Comparison of ENCODE assay signal across 1 cellular context in the genomic region with DNA sequence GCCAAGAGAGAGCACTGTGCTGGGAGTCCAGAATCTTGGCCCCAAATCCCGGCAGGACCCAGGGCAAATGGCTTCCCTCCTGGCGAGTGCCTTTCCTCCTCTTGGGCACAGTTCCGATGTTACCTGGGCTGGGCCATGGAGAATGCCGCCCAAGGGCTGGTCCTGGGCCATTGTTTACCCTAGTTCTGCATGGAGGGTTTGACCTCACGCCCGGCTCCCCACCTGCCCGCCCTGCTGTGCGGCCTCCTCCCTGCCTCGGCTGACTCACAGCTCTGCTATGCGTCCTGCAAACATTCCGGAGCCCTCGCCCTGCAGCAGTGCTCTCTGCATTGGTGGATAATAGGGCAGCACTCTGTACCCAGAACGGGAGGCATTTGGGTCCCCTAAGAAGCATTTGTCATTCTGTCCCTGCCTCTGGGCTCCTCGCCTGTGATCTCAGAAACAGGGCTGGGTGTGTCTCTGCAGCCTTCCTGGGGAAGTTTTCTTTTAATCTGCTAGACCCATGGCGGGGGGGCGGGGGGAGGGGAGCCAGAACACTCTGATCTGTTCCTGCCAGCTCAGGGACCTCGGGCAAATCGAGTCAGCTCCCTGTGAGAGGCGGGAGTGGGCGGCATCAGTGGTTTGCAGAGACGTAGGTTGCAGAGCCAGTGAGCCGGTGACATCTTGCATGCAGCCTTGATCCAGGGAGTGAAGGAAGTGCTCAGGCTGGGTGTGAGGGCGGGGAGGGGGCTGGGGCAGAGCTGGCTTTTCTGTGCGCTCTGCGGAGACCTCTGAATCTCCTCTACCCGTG.
TF ChIP-seq lines count a peak whose summit lies in the region.

No MANE protein-coding gene starts in this region.

TF ChIP-seq in HepG2, 621 proteins besides CTCF, POLR2A, EP300 and RAD21 (continued from another document and continues in another):
- TF ChIP-seq ZBTB33 (CRISPR knock-in tag; IDR thresholded peaks at IDR 0.05) (peak; percentile 50; the same call in 1 of the 2 replicates), ZNF432 (CRISPR knock-in tag; IDR thresholded peaks at IDR 0.05; ENCODE audit: borderline replicate concordance) (no peak), RBM39 (IDR thresholded peaks at IDR 0.05; ENCODE audit: low read depth, low read length, poor library complexity, severe bottlenecking) (no peak), ZFP1 (CRISPR knock-in tag; IDR thresholded peaks at IDR 0.05) (peak; percentile 56; the same call in 1 of the 2 replicates), ZNF678 (CRISPR knock-in tag; IDR thresholded peaks at IDR 0.05) (no peak), ZSCAN9 (CRISPR knock-in tag; IDR thresholded peaks at IDR 0.05; ENCODE audit: borderline replicate concordance) (peak; percentile 28; the same call in 1 of the 2 replicates), ZNF331 (CRISPR knock-in tag; IDR thresholded peaks at IDR 0.05) (peak; percentile 83), ZNF562 (CRISPR knock-in tag; IDR thresholded peaks at IDR 0.05; ENCODE audit: borderline replicate concordance) (no peak), ZBTB20 (CRISPR knock-in tag; IDR thresholded peaks at IDR 0.05; ENCODE audit: borderline replicate concordance, low read depth) (no peak), TBX2 (CRISPR knock-in tag; IDR thresholded peaks at IDR 0.05; ENCODE audit: borderline replicate concordance) (peak; percentile 65; the same call in 1 of the 2 replicates), NCOA1 (CRISPR knock-in tag; IDR thresholded peaks at IDR 0.05) (no peak), MXI1 (IDR thresholded peaks at IDR 0.05; ENCODE audit: borderline replicate concordance, low read depth, low read length) (0 out of 3 replicates have a peak, but pooled peaks have one; percentile 13), MAF1 (CRISPR knock-in tag; IDR thresholded peaks at IDR 0.05; ENCODE audit: borderline replicate concordance) (no peak), CBX1 (IDR thresholded peaks at IDR 0.05; ENCODE audit: low read depth) (no peak), LCORL (IDR thresholded peaks at IDR 0.05) (no peak), LCORL (CRISPR knock-in tag; IDR thresholded peaks at IDR 0.05) (peak; percentile 98), HOXA5 (CRISPR knock-in tag; IDR thresholded peaks at IDR 0.05) (no peak), ZGPAT (CRISPR knock-in tag; IDR thresholded peaks at IDR 0.05) (peak; percentile 49; the same call in 1 of the 2 replicates), HES4 (CRISPR knock-in tag; IDR thresholded peaks at IDR 0.05; ENCODE audit: borderline replicate concordance) (no peak), ZNF24 (IDR thresholded peaks at IDR 0.05) (no peak), MIXL1 (CRISPR knock-in tag; IDR thresholded peaks at IDR 0.05) (no peak), JUND (CRISPR knock-in tag; IDR thresholded peaks at IDR 0.05) (peak; percentile 100), KAT8 (CRISPR knock-in tag; IDR thresholded peaks at IDR 0.05) (peak; percentile 61; the same call in 1 of the 2 replicates), ZNF367 (CRISPR knock-in tag; IDR thresholded peaks at IDR 0.05; ENCODE audit: borderline replicate concordance) (no peak), ZFP62 (CRISPR knock-in tag; IDR thresholded peaks at IDR 0.05) (no peak), RFX1 (IDR thresholded peaks at IDR 0.05) (no peak), ZNF263 (CRISPR knock-in tag; IDR thresholded peaks at IDR 0.05) (peak; percentile 94), ZNF687 (CRISPR knock-in tag; IDR thresholded peaks at IDR 0.05) (peak; percentile 74), LRRFIP1 (CRISPR knock-in tag; conservative IDR thresholded peaks at IDR 0.05) (no peak), KLF11 (CRISPR knock-in tag; IDR thresholded peaks at IDR 0.05) (0 out of 2 replicates have a peak, but pooled peaks have one; percentile 33), ZNF225 (CRISPR knock-in tag; IDR thresholded peaks at IDR 0.05) (no peak), TAF15 (IDR thresholded peaks at IDR 0.05; ENCODE audit: low read depth, low read length, poor library complexity, severe bottlenecking) (no peak)
- TF ChIP-seq, protein P1, sequence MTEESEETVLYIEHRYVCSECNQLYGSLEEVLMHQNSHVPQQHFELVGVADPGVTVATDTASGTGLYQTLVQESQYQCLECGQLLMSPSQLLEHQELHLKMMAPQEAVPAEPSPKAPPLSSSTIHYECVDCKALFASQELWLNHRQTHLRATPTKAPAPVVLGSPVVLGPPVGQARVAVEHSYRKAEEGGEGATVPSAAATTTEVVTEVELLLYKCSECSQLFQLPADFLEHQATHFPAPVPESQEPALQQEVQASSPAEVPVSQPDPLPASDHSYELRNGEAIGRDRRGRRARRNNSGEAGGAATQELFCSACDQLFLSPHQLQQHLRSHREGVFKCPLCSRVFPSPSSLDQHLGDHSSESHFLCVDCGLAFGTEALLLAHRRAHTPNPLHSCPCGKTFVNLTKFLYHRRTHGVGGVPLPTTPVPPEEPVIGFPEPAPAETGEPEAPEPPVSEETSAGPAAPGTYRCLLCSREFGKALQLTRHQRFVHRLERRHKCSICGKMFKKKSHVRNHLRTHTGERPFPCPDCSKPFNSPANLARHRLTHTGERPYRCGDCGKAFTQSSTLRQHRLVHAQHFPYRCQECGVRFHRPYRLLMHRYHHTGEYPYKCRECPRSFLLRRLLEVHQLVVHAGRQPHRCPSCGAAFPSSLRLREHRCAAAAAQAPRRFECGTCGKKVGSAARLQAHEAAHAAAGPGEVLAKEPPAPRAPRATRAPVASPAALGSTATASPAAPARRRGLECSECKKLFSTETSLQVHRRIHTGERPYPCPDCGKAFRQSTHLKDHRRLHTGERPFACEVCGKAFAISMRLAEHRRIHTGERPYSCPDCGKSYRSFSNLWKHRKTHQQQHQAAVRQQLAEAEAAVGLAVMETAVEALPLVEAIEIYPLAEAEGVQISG (CRISPR knock-in tag; IDR thresholded peaks at IDR 0.05) = peak; percentile 26; the same call in 1 of the 2 replicates
- TF ChIP-seq, protein P2, sequence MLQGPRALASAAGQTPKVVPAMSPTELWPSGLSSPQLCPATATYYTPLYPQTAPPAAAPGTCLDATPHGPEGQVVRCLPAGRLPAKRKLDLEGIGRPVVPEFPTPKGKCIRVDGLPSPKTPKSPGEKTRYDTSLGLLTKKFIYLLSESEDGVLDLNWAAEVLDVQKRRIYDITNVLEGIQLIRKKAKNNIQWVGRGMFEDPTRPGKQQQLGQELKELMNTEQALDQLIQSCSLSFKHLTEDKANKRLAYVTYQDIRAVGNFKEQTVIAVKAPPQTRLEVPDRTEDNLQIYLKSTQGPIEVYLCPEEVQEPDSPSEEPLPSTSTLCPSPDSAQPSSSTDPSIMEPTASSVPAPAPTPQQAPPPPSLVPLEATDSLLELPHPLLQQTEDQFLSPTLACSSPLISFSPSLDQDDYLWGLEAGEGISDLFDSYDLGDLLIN (CRISPR knock-in tag; IDR thresholded peaks at IDR 0.05; ENCODE audit: borderline replicate concordance) = no peak
- TF ChIP-seq, protein P3, sequence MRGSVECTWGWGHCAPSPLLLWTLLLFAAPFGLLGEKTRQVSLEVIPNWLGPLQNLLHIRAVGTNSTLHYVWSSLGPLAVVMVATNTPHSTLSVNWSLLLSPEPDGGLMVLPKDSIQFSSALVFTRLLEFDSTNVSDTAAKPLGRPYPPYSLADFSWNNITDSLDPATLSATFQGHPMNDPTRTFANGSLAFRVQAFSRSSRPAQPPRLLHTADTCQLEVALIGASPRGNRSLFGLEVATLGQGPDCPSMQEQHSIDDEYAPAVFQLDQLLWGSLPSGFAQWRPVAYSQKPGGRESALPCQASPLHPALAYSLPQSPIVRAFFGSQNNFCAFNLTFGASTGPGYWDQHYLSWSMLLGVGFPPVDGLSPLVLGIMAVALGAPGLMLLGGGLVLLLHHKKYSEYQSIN (CRISPR knock-in tag; IDR thresholded peaks at IDR 0.05; ENCODE audit: borderline replicate concordance) = no peak
- TF ChIP-seq, protein P4, sequence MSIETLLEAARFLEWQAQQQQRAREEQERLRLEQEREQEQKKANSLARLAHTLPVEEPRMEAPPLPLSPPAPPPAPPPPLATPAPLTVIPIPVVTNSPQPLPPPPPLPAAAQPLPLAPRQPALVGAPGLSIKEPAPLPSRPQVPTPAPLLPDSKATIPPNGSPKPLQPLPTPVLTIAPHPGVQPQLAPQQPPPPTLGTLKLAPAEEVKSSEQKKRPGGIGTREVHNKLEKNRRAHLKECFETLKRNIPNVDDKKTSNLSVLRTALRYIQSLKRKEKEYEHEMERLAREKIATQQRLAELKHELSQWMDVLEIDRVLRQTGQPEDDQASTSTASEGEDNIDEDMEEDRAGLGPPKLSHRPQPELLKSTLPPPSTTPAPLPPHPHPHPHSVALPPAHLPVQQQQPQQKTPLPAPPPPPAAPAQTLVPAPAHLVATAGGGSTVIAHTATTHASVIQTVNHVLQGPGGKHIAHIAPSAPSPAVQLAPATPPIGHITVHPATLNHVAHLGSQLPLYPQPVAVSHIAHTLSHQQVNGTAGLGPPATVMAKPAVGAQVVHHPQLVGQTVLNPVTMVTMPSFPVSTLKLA (IDR thresholded peaks at IDR 0.05) = no peak
- TF ChIP-seq, protein P5, sequence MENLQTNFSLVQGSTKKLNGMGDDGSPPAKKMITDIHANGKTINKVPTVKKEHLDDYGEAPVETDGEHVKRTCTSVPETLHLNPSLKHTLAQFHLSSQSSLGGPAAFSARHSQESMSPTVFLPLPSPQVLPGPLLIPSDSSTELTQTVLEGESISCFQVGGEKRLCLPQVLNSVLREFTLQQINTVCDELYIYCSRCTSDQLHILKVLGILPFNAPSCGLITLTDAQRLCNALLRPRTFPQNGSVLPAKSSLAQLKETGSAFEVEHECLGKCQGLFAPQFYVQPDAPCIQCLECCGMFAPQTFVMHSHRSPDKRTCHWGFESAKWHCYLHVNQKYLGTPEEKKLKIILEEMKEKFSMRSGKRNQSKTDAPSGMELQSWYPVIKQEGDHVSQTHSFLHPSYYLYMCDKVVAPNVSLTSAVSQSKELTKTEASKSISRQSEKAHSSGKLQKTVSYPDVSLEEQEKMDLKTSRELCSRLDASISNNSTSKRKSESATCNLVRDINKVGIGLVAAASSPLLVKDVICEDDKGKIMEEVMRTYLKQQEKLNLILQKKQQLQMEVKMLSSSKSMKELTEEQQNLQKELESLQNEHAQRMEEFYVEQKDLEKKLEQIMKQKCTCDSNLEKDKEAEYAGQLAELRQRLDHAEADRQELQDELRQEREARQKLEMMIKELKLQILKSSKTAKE (CRISPR knock-in tag; IDR thresholded peaks at IDR 0.05; ENCODE audit: borderline replicate concordance) = peak; percentile 43; the same call in 1 of the 2 replicates
